10 cellular contexts compared by ENCODE assay signal in the genomic region with DNA sequence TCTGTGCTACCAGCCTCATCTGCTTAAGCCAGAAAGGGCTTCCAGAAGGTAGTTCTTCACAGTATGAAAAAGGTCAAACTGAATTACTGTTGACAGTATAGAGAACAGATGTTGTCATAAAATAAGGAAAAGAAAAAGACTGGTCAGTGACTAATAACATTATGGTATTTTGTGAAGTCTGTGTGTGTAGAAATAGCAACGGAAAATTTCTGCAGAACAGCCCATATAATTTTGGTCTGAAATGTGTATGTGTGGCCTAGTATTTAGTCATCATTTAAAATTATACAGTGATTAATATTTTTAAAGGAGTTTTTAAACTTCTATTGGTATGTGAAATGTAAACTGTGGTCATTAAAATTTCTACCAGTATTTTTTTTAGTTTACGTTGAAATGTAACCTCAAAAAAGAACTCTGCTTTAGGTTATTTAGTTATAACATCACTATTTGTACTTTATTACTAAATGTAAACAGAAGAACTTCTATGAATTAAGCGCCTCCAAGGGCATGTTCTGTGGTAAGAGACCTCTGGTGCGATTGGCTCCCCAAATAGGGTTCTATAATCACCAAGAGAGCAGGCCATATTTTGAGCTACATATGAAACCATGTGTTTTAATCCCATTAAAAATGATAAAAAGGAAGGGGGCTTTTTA. TPM values are rescaled to one million over a fixed set of nuclear protein-coding genes. Genes with fewer than 3 reads are reported as not detected.
DNase-seq lines count a peak whose midpoint lies in the region; ATAC-seq and TF ChIP-seq lines count a peak whose summit lies in the region.
"Had no signal": no experiment of that assay in that cellular context is flagged by ENCODE, and none has a peak within 500 bp of the region (broad histone marks: within the 10 kb centered on the region; RNA-seq: fewer than 3 reads in every experiment).

No MANE protein-coding gene starts in this region.

- ATAC-seq in HG03460 (IDR thresholded peaks at IDR 0.05; ENCODE audit: unreplicated experiment) (peak; percentile 28), GM19397 (IDR thresholded peaks at IDR 0.05; ENCODE audit: unreplicated experiment) (no peak)
- ATAC-seq: esophagus mucosa had no signal

- TF ChIP-seq CTCF in colonic mucosa (IDR thresholded peaks at IDR 0.05) (no peak), Caco-2 (IDR thresholded peaks at IDR 0.05; ENCODE audit: insufficient read depth in 1 of 2, low read depth in 1 of 2, low read length in 1 of 2, severe bottlenecking in 1 of 2, unreplicated experiment in 1 of 2) (no peak), endodermal cell (conservative IDR thresholded peaks at IDR 0.05) (no peak)

- no peaks in the 10 kb centered on the region for H3K9me3 Mint-ChIP-seq in activated naive CD4-positive, alpha-beta T cell treated with anti-CD3 and anti-CD28 coated beads, Interleukin-2, amount 50 U/mL, for 24 hours
- H3K9me3 Mint-ChIP-seq in Caco-2 (ENCODE audit: unreplicated experiment), result no peaks in the 10 kb centered on the region
- H3K9me3 Mint-ChIP-seq in endodermal cell, result no peaks in the 10 kb centered on the region

- H3K27me3 Mint-ChIP-seq in activated naive CD4-positive, alpha-beta T cell treated with anti-CD3 and anti-CD28 coated beads, Interleukin-2, amount 50 U/mL, for 24 hours, result no peaks in the 10 kb centered on the region
- H3K27me3 Mint-ChIP-seq in Caco-2 (ENCODE audit: insufficient read depth, unreplicated experiment) (no peaks in the 10 kb centered on the region), endodermal cell (ENCODE audit: insufficient read depth) (no peaks in the 10 kb centered on the region)

- no peak overlapping the region for H3K9ac ChIP-seq in colonic mucosa (ENCODE audit: low read depth in 2 of 2, low read length in 2 of 2)
- H3K9ac ChIP-seq in endodermal cell (ENCODE audit: extremely low read depth, low read length, poor library complexity, severe bottlenecking), result no peak overlapping the region

- H3K36me3 Mint-ChIP-seq in activated naive CD4-positive, alpha-beta T cell treated with anti-CD3 and anti-CD28 coated beads, Interleukin-2, amount 50 U/mL, for 24 hours, result peaks cover 18% of the 10 kb centered on the region
- H3K36me3 Mint-ChIP-seq in Caco-2 (ENCODE audit: insufficient read depth, unreplicated experiment) (peaks cover 36% of the 10 kb centered on the region), endodermal cell (ENCODE audit: low read depth) (peaks cover 34% of the 10 kb centered on the region)

- H3K36me3 ChIP-seq in colonic mucosa, result no peaks in the 10 kb centered on the region
- H3K36me3 ChIP-seq in Caco-2 (ENCODE audit: control insufficient read depth, insufficient read depth, low read length), result peaks cover 2% of the 10 kb centered on the region; the same call in 1 of the 2 replicates
- peaks cover 24% of the 10 kb centered on the region for H3K36me3 ChIP-seq in endodermal cell (ENCODE audit: control insufficient read depth, insufficient read depth, low read length)

- no TSS peak for BruUV-seq in Caco-2 (replicated peaks; lab: Mats Ljungman, UMichigan)

- H3K9me3 ChIP-seq in colonic mucosa, result no peaks in the 10 kb centered on the region
- H3K9me3 ChIP-seq in Caco-2, result no peaks in the 10 kb centered on the region
- no peaks in the 10 kb centered on the region for H3K9me3 ChIP-seq in endodermal cell (ENCODE audit: control insufficient read depth, low read length)

- intact Hi-C loops in colonic mucosa (cut with DNase I), result no loop called here
- intact Hi-C loops in Caco-2 (cut with micrococcal nuclease; ENCODE audit: unreplicated experiment), result no loop called here

- H3K4me1 ChIP-seq in colonic mucosa, result no peaks in the 10 kb centered on the region
- H3K4me1 ChIP-seq in Caco-2, result no peaks in the 10 kb centered on the region
- peaks cover 17% of the 10 kb centered on the region for H3K4me1 ChIP-seq in endodermal cell (ENCODE audit: control insufficient read depth, insufficient read depth, low read length)

- peak overlapping the region; percentile 80 for H3K27ac Mint-ChIP-seq in activated naive CD4-positive, alpha-beta T cell treated with anti-CD3 and anti-CD28 coated beads, Interleukin-2, amount 50 U/mL, for 24 hours
- no peak overlapping the region for H3K27ac Mint-ChIP-seq in Caco-2 (ENCODE audit: unreplicated experiment)
- H3K27ac Mint-ChIP-seq in endodermal cell, result no peak overlapping the region

- H3K4me3 ChIP-seq in colonic mucosa (no peak overlapping the region), Caco-2 (ENCODE audit: low read depth, low read length) (no peak overlapping the region), endodermal cell (ENCODE audit: low read length) (no peak overlapping the region)

- peak overlapping the region; percentile 53 for H3K4me3 Mint-ChIP-seq in activated naive CD4-positive, alpha-beta T cell treated with anti-CD3 and anti-CD28 coated beads, Interleukin-2, amount 50 U/mL, for 24 hours
- no peak overlapping the region for H3K4me3 Mint-ChIP-seq in Caco-2 (ENCODE audit: unreplicated experiment)
- H3K4me3 Mint-ChIP-seq in endodermal cell, result no peak overlapping the region

- POLR2A ChIA-PET in Caco-2 (lab: Charles Lee), result no interaction called here

- H3K27me3 ChIP-seq in colonic mucosa (no peaks in the 10 kb centered on the region), Caco-2 (replicated peaks; ENCODE audit: control insufficient read depth, insufficient read depth, low read length) (no peaks in the 10 kb centered on the region), endodermal cell (ENCODE audit: control insufficient read depth, insufficient read depth, low read length, poor library complexity, severe bottlenecking) (no peaks in the 10 kb centered on the region)

- H3K27ac ChIP-seq in colonic mucosa (peak overlapping the region; percentile 14), endodermal cell (ENCODE audit: low read depth, low read length) (no peak overlapping the region)

- H3K4me1 Mint-ChIP-seq in activated naive CD4-positive, alpha-beta T cell treated with anti-CD3 and anti-CD28 coated beads, Interleukin-2, amount 50 U/mL, for 24 hours, result peaks cover 88% of the 10 kb centered on the region
- H3K4me1 Mint-ChIP-seq in Caco-2 (ENCODE audit: low read depth, unreplicated experiment) (peaks cover 21% of the 10 kb centered on the region), endodermal cell (peaks cover 49% of the 10 kb centered on the region)

- 98% methylated on average over 3 of the region's 4 CpGs; no CpG with 5 or more reads in 1 of the 2 experiments for WGBS in endodermal cell (ENCODE audit: insufficient coverage in 1 of 2, insufficient read length in 1 of 2), 2 experiments

- CTCF ChIA-PET in Caco-2 (lab: Charles Lee), result no interaction called here

- no peak for DNase-seq in activated naive CD4-positive, alpha-beta T cell treated with Interleukin-2 at 50 U/mL for 16 hours
- DNase-seq in colonic mucosa, result no peak
- no peak for DNase-seq in NCI-H1105 (lab: John Stamatoyannopoulos, UW)
- DNase-seq in Caco-2, result no peak
- DNase-seq in endodermal cell, result no peak

RNA-seq across cellular contexts. Expression of gene GPR183, which starts 3.3 kb away (rescaled TPM):
- total RNA-seq in colonic mucosa (1 to 10 TPM; 1.5 to 8.3 TPM), Caco-2 (2022) (not detected in 2 replicates), endodermal cell (under 1 TPM in 1 of 2 donors, not detected in 1; 0.62 TPM)
- 0.18 TPM for polyA plus RNA-seq in endodermal cell (2013, experiment 1 of 2)
- polyA plus RNA-seq in endodermal cell (2013, experiment 2 of 2), result 0.29 TPM
- total RNA-seq: HT1080 had no signal

RNA-seq across cellular contexts. Expression of gene GPR18, which starts 52.3 kb away (rescaled TPM):
- total RNA-seq in colonic mucosa (under 1 TPM in 1 of 2 donors, not detected in 1; 0.35 TPM), Caco-2 (2022) (not detected in 2 replicates), endodermal cell (not detected)
- polyA plus RNA-seq in endodermal cell (2013, experiment 1 of 2), result not detected
- not detected for polyA plus RNA-seq in endodermal cell (2013, experiment 2 of 2)
- total RNA-seq: esophagus mucosa, HT1080 had no signal
